16 cellular contexts compared by ENCODE assay signal in the genomic region with DNA sequence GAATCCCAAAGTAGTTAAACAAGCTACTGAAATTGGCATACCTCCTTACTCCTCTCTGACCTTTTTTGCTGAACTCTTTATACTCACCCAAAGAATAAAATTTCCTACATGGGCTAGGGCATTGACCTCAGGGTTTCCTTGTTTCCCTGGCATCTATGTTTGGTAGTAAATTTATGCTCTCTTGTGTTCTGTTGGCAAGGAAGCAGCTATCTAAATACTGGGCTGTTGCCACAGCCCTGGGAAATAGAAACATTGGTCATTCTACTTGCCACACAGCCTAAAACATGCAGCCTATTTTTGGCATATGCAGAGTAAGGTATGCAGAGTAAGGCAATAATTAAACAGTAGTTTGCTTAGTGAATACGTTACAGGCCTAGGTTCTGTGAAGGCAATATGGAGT.
DNase-seq lines count a peak whose midpoint lies in the region; FAIRE-seq and TF ChIP-seq lines count a peak whose summit lies in the region.
"Had no signal": no experiment of that assay in that cellular context is flagged by ENCODE, and none has a peak within 500 bp of the region (broad histone marks: within the 10 kb centered on the region; RNA-seq: fewer than 3 reads in every experiment).

No MANE protein-coding gene starts in this region.

- H3K4me1 ChIP-seq in breast epithelium = no peaks in the 10 kb centered on the region
- H3K4me1 ChIP-seq: uterus had no signal

- 66 to 73% methylated on average over 1 of the region's 1 CpG for WGBS in lower leg skin, 2 donors

- no peak overlapping the region for H3K4me3 Mint-ChIP-seq in MCF 10A (ENCODE audit: unreplicated experiment)
- H3K4me3 Mint-ChIP-seq: memory B cell had no signal

- peaks cover 11% of the 10 kb centered on the region for H3K9me3 Mint-ChIP-seq in MCF 10A (ENCODE audit: unreplicated experiment)

- no peak for FAIRE-seq in GM12892 (lab: Jason Lieb, UNC)
- FAIRE-seq: HTR-8/SVneo had no signal

- no peak overlapping the region for H3K27ac Mint-ChIP-seq in MCF 10A (ENCODE audit: low read depth, unreplicated experiment)
- H3K27ac Mint-ChIP-seq: memory B cell had no signal

- DNase-seq in MCF 10A (ENCODE audit: unreplicated experiment) (peak; percentile 38), breast epithelium (ENCODE audit: low spot score in 2 of 2) (no peak), amniotic epithelial cell (ENCODE audit: low read depth) (peak; percentile 23), hepatic stellate cell (ENCODE audit: low spot score) (peak; percentile 35), stromal cell of bone marrow (ENCODE audit: low read depth) (peak; percentile 62), SK-N-DZ (ENCODE audit: low spot score) (no peak), lower leg skin (ENCODE audit: low spot score in 2 of 2) (no peak), GM12892 (ENCODE audit: insufficient read length) (no peak)
- DNase-seq: EL, NCI-H1105, NCI-H524 treated with DMSO at 0.1 percent for 48 hours, ovary, SHP77 treated with DMSO at 0.1 percent for 48 hours, uterus had no signal

- intact Hi-C loops in MCF 10A (cut with micrococcal nuclease) = no loop called here
- intact Hi-C loops in breast epithelium (cut with DNase I; ENCODE audit: low total_unique reads) = no loop called here
- intact Hi-C loops in lower leg skin (cut with DNase I; ENCODE audit: low total_unique reads) = no loop called here

- H3K36me3 Mint-ChIP-seq in MCF 10A (ENCODE audit: insufficient read depth, unreplicated experiment) = no peaks in the 10 kb centered on the region
- H3K36me3 Mint-ChIP-seq: memory B cell had no signal

- CTCF ChIA-PET in MCF 10A (lab: Yijun Ruan, JAX) = interaction anchor here (2.6 kb wide), 1 partner anchor 27 kb away, joined by 22 read pairs; no protein-coding TSS in a partner anchor

- no peaks in the 10 kb centered on the region for H3K4me1 Mint-ChIP-seq in MCF 10A (ENCODE audit: insufficient read depth, unreplicated experiment)
- H3K4me1 Mint-ChIP-seq: memory B cell had no signal

- H3K36me3 ChIP-seq in breast epithelium = no peaks in the 10 kb centered on the region
- H3K36me3 ChIP-seq: ovary, uterus had no signal

- no peaks in the 10 kb centered on the region for H3K27me3 Mint-ChIP-seq in MCF 10A (ENCODE audit: insufficient read depth, unreplicated experiment)

- POLR2A ChIA-PET in MCF 10A (lab: Yijun Ruan, JAX) = interaction anchor here (1.0 to 1.1 kb wide), 2 partner anchors 11 to 57 kb away, joined by 3 read pairs; no protein-coding TSS in a partner anchor

- TF ChIP-seq CTCF in MCF 10A (IDR thresholded peaks at IDR 0.05; ENCODE audit: unreplicated experiment) (no peak), breast epithelium (IDR thresholded peaks at IDR 0.05) (no peak), lower leg skin (IDR thresholded peaks at IDR 0.05) (no peak)

- H3K27ac ChIP-seq in breast epithelium = no peak overlapping the region
- H3K27ac ChIP-seq: ovary, uterus had no signal

- no peaks in the 10 kb centered on the region for H3K27me3 ChIP-seq in breast epithelium
- H3K27me3 ChIP-seq: ovary, uterus had no signal

- BruUV-seq in MCF 10A (replicated peaks; lab: Mats Ljungman, UMichigan) = no TSS peak

- no peak for TF ChIP-seq POLR2A in breast epithelium (IDR thresholded peaks at IDR 0.05)
- TF ChIP-seq POLR2A in lower leg skin (IDR thresholded peaks at IDR 0.05) = no peak
- TF ChIP-seq POLR2A in GM12892 (IDR thresholded peaks at IDR 0.05; ENCODE audit: low read depth, low read length) = no peak

- no peaks in the 10 kb centered on the region for H3K9me3 ChIP-seq in breast epithelium
- H3K9me3 ChIP-seq: ovary, uterus had no signal

- H3K4me3 ChIP-seq in breast epithelium = no peak overlapping the region
- no peak overlapping the region for H3K4me3 ChIP-seq in lower leg skin (ENCODE audit: low read depth, poor library complexity, severe bottlenecking)
- H3K4me3 ChIP-seq: ovary, uterus had no signal

Comparison
In these comparisons a context has a peak if more than half of its experiments do, and no peak if none do; other contexts are left out.
1. DNase-seq: peak in MCF 10A (single experiment), amniotic epithelial cell (single experiment), hepatic stellate cell (single experiment) and stromal cell of bone marrow (single experiment); none in breast epithelium (0 of 2), SK-N-DZ (single experiment), lower leg skin (0 of 2) and GM12892 (single experiment).